In the genomic region with DNA sequence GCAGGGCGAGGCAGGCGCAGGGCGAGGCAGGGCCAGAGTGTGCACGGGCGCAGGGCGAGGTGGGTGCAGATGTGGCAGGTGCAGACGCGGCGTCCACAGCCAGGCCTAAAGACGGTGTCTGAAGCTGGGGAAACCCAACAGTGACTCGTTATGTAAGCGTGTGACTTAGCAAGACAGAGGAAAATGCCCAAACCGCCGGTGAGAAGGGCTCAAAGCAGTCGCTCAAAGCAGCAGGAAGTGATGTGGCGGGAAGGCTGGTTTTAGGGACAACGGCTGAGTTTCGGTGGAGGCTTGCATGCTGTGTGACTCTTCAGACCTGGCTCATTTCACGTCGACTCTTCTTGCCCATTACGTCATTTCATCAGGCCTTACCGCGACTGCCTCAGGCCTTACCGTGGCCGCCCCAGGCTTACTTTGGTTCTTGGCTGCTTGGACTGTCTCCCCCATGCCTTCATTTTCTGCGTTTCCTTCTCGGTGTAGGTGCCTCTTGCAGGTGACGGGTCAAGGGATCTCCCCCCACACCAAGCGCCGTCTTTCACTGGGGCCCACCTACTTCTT, we compare ENCODE assay signal across 8 cellular contexts. TPM values are rescaled to one million over a fixed set of nuclear protein-coding genes. Genes with fewer than 3 reads are reported as not detected.
A peak's percentile ranks its signal among the peaks of the same experiment; 100 is the strongest.
DNase-seq lines count a peak whose midpoint lies in the region; ATAC-seq and TF ChIP-seq lines count a peak whose summit lies in the region.

No MANE protein-coding gene starts in this region.

- H3K27me3 ChIP-seq in left ventricle myocardium inferior (ENCODE audit: low read depth) = no peaks in the 10 kb centered on the region

- peak overlapping the region; percentile 84 for H3K4me3 Mint-ChIP-seq in T-helper 17 cell

- peak overlapping the region; percentile 91 for H3K27ac Mint-ChIP-seq in T-helper 17 cell

- ATAC-seq in left cardiac atrium = no peak
- peak; percentile 59 for ATAC-seq in HG03139 (IDR thresholded peaks at IDR 0.05; ENCODE audit: unreplicated experiment)
- peak; percentile 91 for ATAC-seq in T-helper 17 cell

- intact Hi-C loops in left cardiac atrium (cut with DNase I) (no loop called here), left ventricle myocardium inferior (cut with micrococcal nuclease) (no loop called here)

- H3K27ac ChIP-seq in left ventricle myocardium inferior (replicated peaks) = no peak overlapping the region

- in situ Hi-C loops in astrocyte of the spinal cord (cut with HindIII; ENCODE audit: low sequenced_read_pairs) = no loop called here

- no peak overlapping the region for H3K4me3 ChIP-seq in left ventricle myocardium inferior
- no peak overlapping the region for H3K4me3 ChIP-seq in astrocyte of the spinal cord (ENCODE audit: low read depth, low read length)

- H3K36me3 ChIP-seq in left ventricle myocardium inferior = no peaks in the 10 kb centered on the region

- peaks cover 18% of the 10 kb centered on the region for H3K4me1 Mint-ChIP-seq in T-helper 17 cell

- no peaks in the 10 kb centered on the region for H3K4me1 ChIP-seq in left ventricle myocardium inferior

- TF ChIP-seq CTCF in left ventricle myocardium inferior (IDR thresholded peaks at IDR 0.05; ENCODE audit: borderline replicate concordance) (no peak), astrocyte of the spinal cord (IDR thresholded peaks at IDR 0.05; ENCODE audit: low read depth, low read length) (no peak)

- DNase-seq in left cardiac atrium = peak; percentile 17
- DNase-seq in left ventricle myocardium inferior = no peak
- DNase-seq in T-helper 17 cell = peak; percentile 36 to 55 (median 44)
- peak; percentile 42 for DNase-seq in astrocyte of the spinal cord (ENCODE audit: low read depth, low spot score)
- DNase-seq in stimulated activated CD4-positive, alpha-beta T cell treated with anti-CD3 and anti-CD28 coated beads, Interleukin-1b, Interleukin-23, amount 100 ng/mL, for 1 hour (ENCODE audit: low read depth in 2 of 2) = peak; percentile 23 to 59
- no peak for DNase-seq in NCI-H82 treated with DMSO at 0.1 percent for 48 hours (lab: John Stamatoyannopoulos, UW; ENCODE audit: unreplicated experiment)
- no peak for DNase-seq in NCI-H1048 (lab: John Stamatoyannopoulos, UW)

- H3K9me3 ChIP-seq in left ventricle myocardium inferior (replicated peaks) = no peaks in the 10 kb centered on the region
- H3K9me3 ChIP-seq in T-helper 17 cell (ENCODE audit: control insufficient read depth, low read length, poor library complexity, severe bottlenecking) = no peaks in the 10 kb centered on the region

- no peaks in the 10 kb centered on the region for H3K27me3 Mint-ChIP-seq in T-helper 17 cell

- no peaks in the 10 kb centered on the region for H3K36me3 Mint-ChIP-seq in T-helper 17 cell (ENCODE audit: low read depth)

RNA-seq across cellular contexts. Expression of gene EXOC3, which starts 50.5 kb away (rescaled TPM):
- total RNA-seq in left cardiac atrium (10 to 100 TPM; 41.4 to 42.3 TPM), left ventricle myocardium inferior (46.2 TPM), T-helper 17 cell (10 to 100 TPM; 71.3 to 86.3 TPM)

Comparison
In these comparisons a context has a peak if more than half of its experiments do, and no peak if none do; other contexts are left out.
1. DNase-seq: peak in left cardiac atrium (single experiment), T-helper 17 cell (3 of 3), astrocyte of the spinal cord (single experiment) and stimulated activated CD4-positive, alpha-beta T cell treated with anti-CD3 and anti-CD28 coated beads, Interleukin-1b, Interleukin-23, amount 100 ng/mL, for 1 hour (2 of 2); none in left ventricle myocardium inferior (single experiment), NCI-H82 treated with DMSO at 0.1 percent for 48 hours (single experiment) and NCI-H1048 (single experiment).
2. ATAC-seq: peak in HG03139 (single experiment) and T-helper 17 cell (single experiment); none in left cardiac atrium (0 of 2).